23 cellular contexts compared by ENCODE assay signal in the genomic region with DNA sequence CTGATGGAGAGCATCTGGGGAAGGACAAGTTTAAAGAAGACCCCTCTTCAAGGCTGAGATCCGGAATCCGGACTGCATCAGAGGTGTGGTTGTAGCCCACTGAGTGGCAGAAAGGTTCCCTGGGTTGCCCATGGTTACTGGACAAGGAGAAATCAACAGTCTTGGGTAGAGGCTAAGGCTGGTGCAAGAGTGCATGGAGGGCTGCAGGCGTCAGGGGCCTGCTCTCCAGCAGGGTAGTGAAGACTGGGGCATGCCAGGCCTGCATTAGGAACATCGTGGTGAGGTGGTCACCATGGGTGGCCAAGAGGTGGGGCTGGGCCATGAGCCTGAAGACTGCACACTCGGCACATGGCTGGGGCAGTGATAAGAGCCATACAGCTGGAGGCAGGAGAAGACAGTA.
A peak's percentile ranks its signal among the peaks of the same experiment; 100 is the strongest.
DNase-seq lines count a peak whose midpoint lies in the region; ATAC-seq, FAIRE-seq and TF ChIP-seq lines count a peak whose summit lies in the region.
"Had no signal": no experiment of that assay in that cellular context is flagged by ENCODE, and none has a peak within 500 bp of the region (broad histone marks: within the 10 kb centered on the region; RNA-seq: fewer than 3 reads in every experiment).

No MANE protein-coding gene starts in this region.

- peak overlapping the region; percentile 32 to 33 for H2BK12ac ChIP-seq in mesenchymal stem cell (ENCODE audit: low read length in 2 of 2)

- in situ Hi-C loops in K562 (cut with MboI), result no loop called here

- H3K4me1 Mint-ChIP-seq in natural killer cell treated with Interleukin-12 subunit alpha and Interleukin-12 subunit beta and Interleukin-15 and Interleukin-18, amount 100 ng/mL, for 72 hours (ENCODE audit: low read depth in 2 of 2), result no peaks in the 10 kb centered on the region
- no peaks in the 10 kb centered on the region for H3K4me1 Mint-ChIP-seq in natural killer cell
- H3K4me1 Mint-ChIP-seq: B cell; CD4-positive, CD25-positive, alpha-beta regulatory T cell had no signal

- H2AFZ ChIP-seq in K562 (ENCODE audit: low read depth, low read length) (peak overlapping the region; percentile 21; the same call in 1 of the 2 replicates), mesenchymal stem cell (ENCODE audit: low read depth, low read length) (no peak overlapping the region)
- H2AFZ ChIP-seq: GM23248 had no signal

- H3K79me1 ChIP-seq in mesenchymal stem cell (replicated peaks; ENCODE audit: low read length, poor library complexity, severe bottlenecking), result no peaks in the 10 kb centered on the region

- H4K8ac ChIP-seq in mesenchymal stem cell (ENCODE audit: low read length), result no peak overlapping the region

- H4K91ac ChIP-seq in mesenchymal stem cell (ENCODE audit: low read length), result no peak overlapping the region

- POLR2A ChIA-PET in K562 (lab: Yijun Ruan, JAX), result interaction anchor here (0.8 kb wide), 1 partner anchor 10 kb away, joined by 4 read pairs; no protein-coding TSS in a partner anchor

- TF ChIP-seq CTCF in natural killer cell (IDR thresholded peaks at IDR 0.05) (no peak), K562 (IDR thresholded peaks at IDR 0.05 in 2 of 3, conservative IDR thresholded peaks at IDR 0.05 in 1 of 3; ENCODE audit: insufficient read depth in 2 of 3, low read depth in 1 of 3, low read length in 3 of 3) (no peak), upper lobe of right lung (IDR thresholded peaks at IDR 0.05) (no peak)

- no peaks in the 10 kb centered on the region for H3K36me3 Mint-ChIP-seq in natural killer cell treated with Interleukin-12 subunit alpha and Interleukin-12 subunit beta and Interleukin-15 and Interleukin-18, amount 100 ng/mL, for 72 hours
- H3K36me3 Mint-ChIP-seq in natural killer cell, result no peaks in the 10 kb centered on the region
- H3K36me3 Mint-ChIP-seq: CD4-positive, CD25-positive, alpha-beta regulatory T cell; CD8-positive, alpha-beta T cell had no signal

- H3K9me3 Mint-ChIP-seq in natural killer cell treated with Interleukin-12 subunit alpha and Interleukin-12 subunit beta and Interleukin-15 and Interleukin-18, amount 100 ng/mL, for 72 hours, result no peaks in the 10 kb centered on the region
- peaks cover 0 to 2% of the 10 kb centered on the region in 2 donors for H3K9me3 Mint-ChIP-seq in natural killer cell
- H3K9me3 Mint-ChIP-seq: CD8-positive, alpha-beta T cell had no signal

- H3K4me1 ChIP-seq in K562 (replicated peaks in 1 of 2; ENCODE audit: control insufficient read depth in 2 of 2, insufficient read depth in 2 of 2, low read length in 2 of 2) (peaks cover 0 to 7% of the 10 kb centered on the region in 2 experiments; a peak in 3 of 5 replicates), mesenchymal stem cell (ENCODE audit: control insufficient read depth, insufficient read depth, low read depth, low read length) (peaks cover 2% of the 10 kb centered on the region), upper lobe of right lung (no peaks in the 10 kb centered on the region)
- H3K4me1 ChIP-seq: Caco-2 had no signal

- no peak for DNase-seq in natural killer cell treated with Interleukin-12 subunit alpha and Interleukin-12 subunit beta and Interleukin-15 and Interleukin-18, amount 100 ng/mL, for 72 hours (ENCODE audit: low spot score)
- DNase-seq in natural killer cell (no peak), K562 (ENCODE audit: extremely low read depth in 1 of 4, low spot score in 3 of 4) (no peak), mesenchymal stem cell (no peak), upper lobe of right lung (no peak), dermis blood vessel endothelial cell (no peak)
- DNase-seq in activated CD4-positive, alpha-beta T cell treated with anti-CD3 and anti-CD28 coated beads, Interleukin-2, amount 50 U/mL, for 48 hours, result no peak
- DNase-seq: Caco-2; CD4-positive, CD25-positive, alpha-beta regulatory T cell; CD8-positive, alpha-beta T cell; DMS153; DND-41; GM23248; HCEC 1CT had no signal

- H3K4me2 ChIP-seq in K562 (ENCODE audit: insufficient read depth, low read length) (no peak overlapping the region), mesenchymal stem cell (ENCODE audit: low read length, poor library complexity, severe bottlenecking) (no peak overlapping the region)
- H3K4me2 ChIP-seq: BLaER1 had no signal

- no peaks in the 10 kb centered on the region for H3K79me2 ChIP-seq in K562 (ENCODE audit: control insufficient read depth, insufficient read depth, low read length)

- H3K9me3 ChIP-seq in K562 (replicated peaks; ENCODE audit: control insufficient read depth, insufficient read depth, low read depth, low read length), result no peaks in the 10 kb centered on the region
- peaks cover 6% of the 10 kb centered on the region for H3K9me3 ChIP-seq in mesenchymal stem cell (ENCODE audit: control insufficient read depth, low read length)
- H3K9me3 ChIP-seq in upper lobe of right lung, result no peaks in the 10 kb centered on the region

- no peaks in the 10 kb centered on the region for H3K36me3 ChIP-seq in K562 (ENCODE audit: control insufficient read depth, insufficient read depth, low read length)
- H3K36me3 ChIP-seq in mesenchymal stem cell (ENCODE audit: control insufficient read depth in 1 of 2, insufficient read depth in 2 of 2, low read depth in 1 of 2, low read length in 2 of 2), result no peaks in the 10 kb centered on the region
- no peaks in the 10 kb centered on the region for H3K36me3 ChIP-seq in upper lobe of right lung
- H3K36me3 ChIP-seq: BLaER1 had no signal

- peak overlapping the region in 1 of 2 experiments; percentile 13 for H3K4ac ChIP-seq in mesenchymal stem cell (ENCODE audit: low read depth in 1 of 2, low read length in 2 of 2)

- no peaks in the 10 kb centered on the region for H3K9me1 ChIP-seq in K562 (ENCODE audit: control insufficient read depth, insufficient read depth, low read length)

- no peak overlapping the region for H2BK15ac ChIP-seq in mesenchymal stem cell (ENCODE audit: low read depth, poor library complexity, severe bottlenecking)

- H3K9ac ChIP-seq in K562 (ENCODE audit: insufficient read depth in 1 of 2, low read depth in 2 of 2, low read length in 2 of 2), result peak overlapping the region in 1 of 2 experiments; percentile 50; a peak in 2 of 4 replicates
- no peak overlapping the region for H3K9ac ChIP-seq in mesenchymal stem cell (ENCODE audit: low read length)
- H3K9ac ChIP-seq: BLaER1, GM23248 had no signal

- H3K27me3 ChIP-seq in K562 (ENCODE audit: control insufficient read depth in 2 of 2, insufficient read depth in 2 of 2, low read length in 2 of 2) (no peaks in the 10 kb centered on the region), mesenchymal stem cell (ENCODE audit: control insufficient read depth in 1 of 2, insufficient read depth in 1 of 2, low read length in 2 of 2) (no peaks in the 10 kb centered on the region), upper lobe of right lung (no peaks in the 10 kb centered on the region)
- H3K27me3 ChIP-seq: BLaER1 had no signal

- H2BK120ac ChIP-seq in mesenchymal stem cell (ENCODE audit: low read depth, low read length), result no peak overlapping the region

- intact Hi-C loops in natural killer cell (cut with micrococcal nuclease), result no loop called here
- intact Hi-C loops in K562 (cut with micrococcal nuclease), result no loop called here
- intact Hi-C loops in upper lobe of right lung (cut with DNase I), result no loop called here

- no peaks in the 10 kb centered on the region for H4K20me1 ChIP-seq in K562 (replicated peaks; ENCODE audit: control insufficient read depth, insufficient read depth, low read length)
- H4K20me1 ChIP-seq: BLaER1 had no signal

- H3K4me3 Mint-ChIP-seq in natural killer cell treated with Interleukin-12 subunit alpha and Interleukin-12 subunit beta and Interleukin-15 and Interleukin-18, amount 100 ng/mL, for 72 hours, result no peak overlapping the region
- no peak overlapping the region for H3K4me3 Mint-ChIP-seq in natural killer cell
- H3K4me3 Mint-ChIP-seq: B cell; CD4-positive, CD25-positive, alpha-beta regulatory T cell; CD8-positive, alpha-beta T cell had no signal

- WGBS in K562 (ENCODE audit: insufficient coverage, low coverage, missing lambda C conversion rate), result 34% methylated on average over 5 of the region's 5 CpGs
- WGBS in mesenchymal stem cell, result 86% methylated on average over 5 of the region's 5 CpGs

- no peak for TF ChIP-seq EP300 in K562 (IDR thresholded peaks at IDR 0.05; ENCODE audit: low read length)

- no peak overlapping the region for H3K23ac ChIP-seq in mesenchymal stem cell (ENCODE audit: low read length in 2 of 2)

- peak; percentile 41 to 59 for ATAC-seq in natural killer cell treated with Interleukin-12 subunit alpha and Interleukin-12 subunit beta and Interleukin-15 and Interleukin-18, amount 100 ng/mL, for 72 hours
- ATAC-seq in natural killer cell (no peak), K562 (peak; percentile 43; the same call in 2 of the 3 replicates), upper lobe of right lung (peak; percentile 13), HG03135 (IDR thresholded peaks at IDR 0.05; ENCODE audit: unreplicated experiment) (no peak)
- ATAC-seq: CD8-positive, alpha-beta T cell had no signal

- H3K27ac Mint-ChIP-seq in natural killer cell treated with Interleukin-12 subunit alpha and Interleukin-12 subunit beta and Interleukin-15 and Interleukin-18, amount 100 ng/mL, for 72 hours, result no peak overlapping the region
- H3K27ac Mint-ChIP-seq in natural killer cell, result no peak overlapping the region
- H3K27ac Mint-ChIP-seq: B cell; CD4-positive, CD25-positive, alpha-beta regulatory T cell; CD8-positive, alpha-beta T cell had no signal

- TF ChIP-seq POLR2A in K562 (conservative IDR thresholded peaks at IDR 0.05), result no peak

- peak overlapping the region in 1 of 2 experiments; percentile 46 for H3K18ac ChIP-seq in mesenchymal stem cell (ENCODE audit: low read depth in 1 of 2, low read length in 2 of 2)

- H3K27me3 Mint-ChIP-seq in natural killer cell treated with Interleukin-12 subunit alpha and Interleukin-12 subunit beta and Interleukin-15 and Interleukin-18, amount 100 ng/mL, for 72 hours, result peaks cover 28 to 33% of the 10 kb centered on the region in 2 donors
- peaks cover 22 to 37% of the 10 kb centered on the region in 2 donors for H3K27me3 Mint-ChIP-seq in natural killer cell (ENCODE audit: low read depth in 2 of 2)

- BruUV-seq in K562 (replicated peaks; lab: Mats Ljungman, UMichigan), result no TSS peak

- CTCF ChIA-PET in K562 (lab: Yijun Ruan, JAX; ENCODE audit: low intra/inter-chr PET ratio), result no interaction called here

- TF ChIP-seq RAD21 in K562 (CRISPR knock-in tag; conservative IDR thresholded peaks at IDR 0.05 in 1 of 2, IDR thresholded peaks at IDR 0.05 in 1 of 2), result no peak

- no peak overlapping the region for H2AK5ac ChIP-seq in mesenchymal stem cell (ENCODE audit: low read length, severe bottlenecking)

- peak overlapping the region in 1 of 2 experiments; percentile 58 for H3K14ac ChIP-seq in mesenchymal stem cell (ENCODE audit: low read length in 2 of 2)

- no peak overlapping the region for H2BK5ac ChIP-seq in mesenchymal stem cell (ENCODE audit: low read depth, low read length, poor library complexity, severe bottlenecking)

- H3K27ac ChIP-seq in K562 (ENCODE audit: extremely low read depth, low read depth, low read length) (no peak overlapping the region), mesenchymal stem cell (ENCODE audit: low read length, poor library complexity, severe bottlenecking) (no peak overlapping the region), upper lobe of right lung (no peak overlapping the region)
- H3K27ac ChIP-seq: 22Rv1, BLaER1, C4-2B, GM23248 had no signal

- H3K4me3 ChIP-seq in K562 (no peak overlapping the region), mesenchymal stem cell (ENCODE audit: insufficient read depth in 1 of 2, low read depth in 1 of 2, low read length in 2 of 2) (no peak overlapping the region), upper lobe of right lung (no peak overlapping the region)
- H3K4me3 ChIP-seq: BLaER1, GM23248 had no signal

- FAIRE-seq in K562 (lab: Jason Lieb, UNC), result no peak
- FAIRE-seq: A204.1, G401.6, GM12892, H54 had no signal

Comparison
In these comparisons a context has a peak if more than half of its experiments do, and no peak if none do; other contexts are left out.
1. ATAC-seq: peak in natural killer cell treated with Interleukin-12 subunit alpha and Interleukin-12 subunit beta and Interleukin-15 and Interleukin-18, amount 100 ng/mL, for 72 hours (2 of 2), K562 (single experiment) and upper lobe of right lung (single experiment); none in natural killer cell (0 of 3) and HG03135 (single experiment).